Comparison of ENCODE assay signal across 19 cellular contexts in the genomic region with DNA sequence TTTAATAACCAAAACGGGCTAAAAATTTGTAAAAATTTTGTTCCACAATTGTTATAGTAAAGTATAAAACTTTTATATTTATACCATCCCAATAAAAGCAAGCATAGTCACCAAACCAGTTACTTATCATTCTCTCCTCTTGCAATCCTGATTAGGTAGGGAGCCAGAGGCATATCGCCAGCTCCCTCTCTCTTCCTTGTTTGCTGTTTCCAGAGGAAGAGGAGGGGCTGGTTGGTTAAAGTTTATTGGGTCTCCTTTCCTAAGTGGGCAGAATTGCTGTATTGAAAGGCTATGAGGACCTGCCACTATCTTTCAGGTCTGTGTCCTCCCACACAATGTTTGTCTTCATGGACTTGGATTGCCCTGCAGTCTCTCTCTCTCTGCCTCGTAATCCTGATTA. TPM values are rescaled to one million over a fixed set of nuclear protein-coding genes. Genes with fewer than 3 reads are reported as not detected.
DNase-seq lines count a peak whose midpoint lies in the region; ATAC-seq and TF ChIP-seq lines count a peak whose summit lies in the region.
"Had no signal": no experiment of that assay in that cellular context is flagged by ENCODE, and none has a peak within 500 bp of the region (broad histone marks: within the 10 kb centered on the region; RNA-seq: fewer than 3 reads in every experiment).

No MANE protein-coding gene starts in this region.

- H3K4me3 ChIP-seq in PC-3 (ENCODE audit: low read length) (no peak overlapping the region), hepatocyte (no peak overlapping the region), stomach (no peak overlapping the region)
- H3K4me3 ChIP-seq: PC-9 had no signal

- H3K4me2 ChIP-seq in PC-3 (ENCODE audit: low read length): no peak overlapping the region
- H3K4me2 ChIP-seq in hepatocyte: peak overlapping the region; percentile 31
- H3K4me2 ChIP-seq: PC-9 had no signal

- H2AFZ ChIP-seq in PC-3 (ENCODE audit: low read length): no peak overlapping the region
- H2AFZ ChIP-seq in hepatocyte: no peak overlapping the region
- H2AFZ ChIP-seq: PC-9 had no signal

- H3K9me3 ChIP-seq in PC-3 (ENCODE audit: low read length) (no peaks in the 10 kb centered on the region), hepatocyte (ENCODE audit: low read depth) (no peaks in the 10 kb centered on the region), stomach (no peaks in the 10 kb centered on the region)
- H3K9me3 ChIP-seq: Caco-2 had no signal

- no peaks in the 10 kb centered on the region for H3K27me3 ChIP-seq in PC-3 (ENCODE audit: low read length)
- no peaks in the 10 kb centered on the region for H3K27me3 ChIP-seq in hepatocyte
- no peaks in the 10 kb centered on the region for H3K27me3 ChIP-seq in stomach

- WGBS in hepatocyte (ENCODE audit: low lambda C conversion rate, missing lambda C conversion rate): 66% methylated on average over 3 of the region's 3 CpGs
- 31 to 62% (median 51%) methylated on average over 3 of the region's 3 CpGs for WGBS in stomach, 5 donors

- no TSS peak for BruUV-seq in PC-3 (replicated peaks; lab: Mats Ljungman, UMichigan)

- POLR2A ChIA-PET in PC-3 (lab: Charles Lee; ENCODE audit: unreplicated experiment): interaction anchor here (0.7 kb wide), 1 partner anchor 1027 kb away, joined by 3 read pairs; no protein-coding TSS in a partner anchor

- no peak overlapping the region for H3K9ac ChIP-seq in PC-3 (ENCODE audit: low read length)

- intact Hi-C loops in Right ventricle myocardium superior (cut with DNase I) (no loop called here), Right ventricle myocardium inferior (cut with DNase I) (no loop called here), PC-3 (cut with micrococcal nuclease) (no loop called here), stomach (cut with DNase I; ENCODE audit: low total_unique reads) (no loop called here)

- DNase-seq in Right ventricle myocardium superior (no peak), Right ventricle myocardium inferior (ENCODE audit: missing footprints) (no peak), PC-3 (peak; percentile 6), hepatocyte (ENCODE audit: low spot score) (no peak), stomach (peak; percentile 68), NCI-H2171 treated with DMSO at 0.1 percent for 48 hours (lab: John Stamatoyannopoulos, UW) (no peak)
- DNase-seq: ACHN; Caco-2; CD4-positive, CD25-positive, alpha-beta regulatory T cell; DMS153; EL; KBM-7; NCI-H1092; NCI-H146; NCI-H2081; NCI-H510A treated with DMSO at 0.1 percent for 48 hours; NCI-H82; PC-9 had no signal

- TF ChIP-seq EP300 in stomach (IDR thresholded peaks at IDR 0.05): no peak

- H3K9me2 ChIP-seq in PC-3 (replicated peaks; ENCODE audit: low read length) (no peaks in the 10 kb centered on the region), hepatocyte (replicated peaks; ENCODE audit: insufficient read depth) (no peaks in the 10 kb centered on the region)

- CTCF ChIA-PET in PC-3 (lab: Charles Lee): no interaction called here

- ATAC-seq in Right ventricle myocardium superior (ENCODE audit: poor library complexity) (peak; percentile 25), Right ventricle myocardium inferior (no peak), PC-3 (no peak), GM19035 (IDR thresholded peaks at IDR 0.05; ENCODE audit: unreplicated experiment) (no peak)

- TF ChIP-seq POLR2A in stomach (IDR thresholded peaks at IDR 0.05): no peak

- H3K79me2 ChIP-seq in PC-3 (ENCODE audit: low read length) (no peaks in the 10 kb centered on the region), hepatocyte (no peaks in the 10 kb centered on the region)

- H3K27ac ChIP-seq in PC-3 (ENCODE audit: low read length): no peak overlapping the region
- H3K27ac ChIP-seq in hepatocyte: no peak overlapping the region
- H3K27ac ChIP-seq in stomach: no peak overlapping the region
- H3K27ac ChIP-seq: PC-9 had no signal

- no peaks in the 10 kb centered on the region for H3K36me3 ChIP-seq in PC-3 (ENCODE audit: low read depth, low read length)
- no peaks in the 10 kb centered on the region for H3K36me3 ChIP-seq in hepatocyte (replicated peaks; ENCODE audit: insufficient read depth, low read depth)
- no peaks in the 10 kb centered on the region for H3K36me3 ChIP-seq in stomach

- H4K20me1 ChIP-seq in PC-3 (ENCODE audit: low read length) (no peaks in the 10 kb centered on the region), hepatocyte (ENCODE audit: insufficient read depth, poor library complexity, severe bottlenecking) (no peaks in the 10 kb centered on the region)

- TF ChIP-seq CTCF in PC-3 (conservative IDR thresholded peaks at IDR 0.05; ENCODE audit: low read depth, low read length): no peak
- no peak for TF ChIP-seq CTCF in hepatocyte (IDR thresholded peaks at IDR 0.05; ENCODE audit: poor library complexity)
- TF ChIP-seq CTCF in stomach (IDR thresholded peaks at IDR 0.05): no peak

- H3F3A ChIP-seq in PC-3 (ENCODE audit: low read length, unreplicated experiment): no peaks in the 10 kb centered on the region

- peaks cover 12% of the 10 kb centered on the region for H3K4me1 ChIP-seq in PC-3 (ENCODE audit: insufficient read depth, low read length)
- H3K4me1 ChIP-seq in hepatocyte (ENCODE audit: insufficient read depth): peaks cover 5% of the 10 kb centered on the region
- peaks cover 0 to 5% (median 0%) of the 10 kb centered on the region in 4 donors for H3K4me1 ChIP-seq in stomach
- H3K4me1 ChIP-seq: Caco-2 had no signal

RNA-seq across cellular contexts. Expression of a gene that starts 29.6 kb away (rescaled TPM):
- total RNA-seq in Right ventricle myocardium superior (4.9 TPM), Right ventricle myocardium inferior (6.8 TPM), PC-3 (2014; rRNA removed) (0.69 and 1.7 TPM in 2 replicates), hepatocyte (3.9 and 4.7 TPM in 2 replicates), stomach (1 to 10 TPM in 4 of 5 donors, under 1 TPM in 1; 0.87 to 4.5 (median 1.4) TPM)
- polyA plus RNA-seq in hepatocyte (3.0 and 4.3 TPM in 2 replicates), stomach (1 to 10 TPM; 1.1 to 1.7 (median 1.2) TPM)

Comparison
In these comparisons a context has a peak if more than half of its experiments do, and no peak if none do; other contexts are left out.
1. DNase-seq: peak in PC-3 (single experiment) and stomach (single experiment); none in Right ventricle myocardium superior (single experiment), Right ventricle myocardium inferior (single experiment), hepatocyte (single experiment) and NCI-H2171 treated with DMSO at 0.1 percent for 48 hours (single experiment).